In genomic region chr16:30318647-30319046, GRCh38 we compare ENCODE assay signal across 13 cellular contexts. TPM values are rescaled to one million over a fixed set of nuclear protein-coding genes. Genes with fewer than 3 reads are reported as not detected.
"Had no signal": no experiment of that assay in that cellular context is flagged by ENCODE, and none has a peak within 500 bp of the region (broad histone marks: within the 10 kb centered on the region; RNA-seq: fewer than 3 reads in every experiment).

No MANE protein-coding gene starts in this region.

RNA-seq across cellular contexts. Expression of gene MYL11, which starts 56.0 kb away (rescaled TPM):
- total RNA-seq: neural crest cell, omental fat pad, osteocyte, posterior vena cava, pulmonary artery endothelial cell, right atrium auricular region, sciatic nerve, stomach, subcutaneous adipose tissue, temporal lobe, thyroid gland, tibial nerve, vagina had no signal
